In the genomic region with DNA sequence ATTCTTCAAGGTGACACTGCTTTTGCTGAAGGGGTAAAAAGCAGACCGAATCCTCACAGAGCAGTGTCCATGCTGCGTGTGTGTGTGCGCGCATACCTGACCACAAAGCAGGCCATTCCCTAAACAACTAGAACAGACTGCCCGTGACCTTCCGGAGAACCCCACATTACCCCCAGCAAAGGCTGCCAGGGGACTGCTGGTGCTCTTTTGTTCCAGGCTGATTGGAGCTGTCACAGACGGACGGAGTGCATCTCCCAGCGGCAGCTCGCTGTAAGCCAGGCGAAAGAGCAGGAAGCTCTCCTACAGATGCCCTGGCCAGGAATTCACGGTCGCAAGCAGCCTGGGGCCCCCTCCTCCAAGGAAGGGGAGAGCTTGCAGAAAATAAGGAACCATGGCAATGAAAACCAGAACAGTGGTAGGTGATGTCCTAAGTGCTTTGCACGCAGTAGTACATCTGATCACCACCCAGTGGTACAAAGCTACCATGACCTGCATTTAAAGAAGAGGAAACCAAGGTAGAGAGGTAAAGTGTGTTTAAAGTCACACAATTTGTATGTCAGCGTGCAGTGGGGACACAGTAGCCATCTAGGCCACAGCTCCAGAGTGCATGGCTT, we compare ENCODE assay signal across 20 cellular contexts.
"Had no signal": no experiment of that assay in that cellular context is flagged by ENCODE, and none has a peak within 500 bp of the region (broad histone marks: within the 10 kb centered on the region; RNA-seq: fewer than 3 reads in every experiment).

No MANE protein-coding gene starts in this region.

- H3K27ac ChIP-seq: esophagus squamous epithelium, heart right ventricle, left lung, pancreas, sigmoid colon, testis, upper lobe of left lung had no signal

- H3K27me3 Mint-ChIP-seq: activated CD4-positive, alpha-beta T cell treated with anti-CD3 and anti-CD28 coated beads, Interleukin-2, amount 10 ng/mL, durations not matched to agents 24 days and 14 days had no signal

- H3K27me3 ChIP-seq: pancreas, sigmoid colon, testis, upper lobe of left lung had no signal

- H3K4me3 Mint-ChIP-seq: activated CD4-positive, alpha-beta T cell treated with anti-CD3 and anti-CD28 coated beads, Interleukin-2, amount 10 ng/mL, durations not matched to agents 24 days and 14 days; activated CD8-positive, alpha-beta T cell treated with anti-CD3 and anti-CD28 coated beads, Interleukin-2, amount 10 ng/mL, durations not matched to agents 7 days and 5 days; activated naive CD4-positive, alpha-beta T cell treated with anti-CD3 and anti-CD28 coated beads for 36 hours; activated naive CD8-positive, alpha-beta T cell treated with anti-CD3 and anti-CD28 coated beads, Interleukin-2, amount 50 U/mL, for 24 hours; activated T-cell treated with anti-CD3 and anti-CD28 coated beads, Interleukin-2, amount 50 U/mL, for 24 hours; mesothelial cell of epicardium; stimulated activated effector memory CD8-positive, alpha-beta T cell treated with anti-CD3 and anti-CD28 coated beads, Interleukin-12 subunit alpha, Interleukin-12 subunit beta, amount 100 ng/mL, for 72 hours had no signal

- DNase-seq: activated CD4-positive, alpha-beta T cell treated with anti-CD3 and anti-CD28 coated beads, Interleukin-2, amount 10 ng/mL, durations not matched to agents 24 days and 14 days; activated CD8-positive, alpha-beta T cell treated with anti-CD3 and anti-CD28 coated beads, Interleukin-2, amount 10 ng/mL, durations not matched to agents 7 days and 5 days; activated naive CD4-positive, alpha-beta T cell treated with anti-CD3 and anti-CD28 coated beads for 36 hours; activated naive CD8-positive, alpha-beta T cell treated with anti-CD3 and anti-CD28 coated beads, Interleukin-2, amount 50 U/mL, for 24 hours; activated T-cell treated with anti-CD3 and anti-CD28 coated beads, Interleukin-2, amount 50 U/mL, for 24 hours; anterior cingulate cortex; dermis blood vessel endothelial cell; effector memory CD4-positive, alpha-beta T cell; esophagus squamous epithelium; heart right ventricle; islet precursor cell; left lung; pancreas; sigmoid colon; stimulated activated CD4-positive, alpha-beta T cell treated with anti-CD3 and anti-CD28 coated beads, Interleukin-4, amount 100 ng/mL, for 24 hours; T-helper 9 cell; testis had no signal

- FAIRE-seq: pancreas had no signal

- H3K36me3 Mint-ChIP-seq: mesothelial cell of epicardium; stimulated activated effector memory CD8-positive, alpha-beta T cell treated with anti-CD3 and anti-CD28 coated beads, Interleukin-12 subunit alpha, Interleukin-12 subunit beta, amount 100 ng/mL, for 72 hours had no signal

- H3K4me1 ChIP-seq: esophagus squamous epithelium, heart right ventricle, left lung, pancreas, sigmoid colon, upper lobe of left lung had no signal

- H3K9me3 ChIP-seq: esophagus squamous epithelium, heart right ventricle, left lung, pancreas, sigmoid colon, testis, upper lobe of left lung had no signal

- H3K4me1 Mint-ChIP-seq: activated CD4-positive, alpha-beta T cell treated with anti-CD3 and anti-CD28 coated beads, Interleukin-2, amount 10 ng/mL, durations not matched to agents 24 days and 14 days; activated naive CD8-positive, alpha-beta T cell treated with anti-CD3 and anti-CD28 coated beads, Interleukin-2, amount 50 U/mL, for 24 hours; mesothelial cell of epicardium; stimulated activated effector memory CD8-positive, alpha-beta T cell treated with anti-CD3 and anti-CD28 coated beads, Interleukin-12 subunit alpha, Interleukin-12 subunit beta, amount 100 ng/mL, for 72 hours had no signal

- H3K9me3 Mint-ChIP-seq: activated CD4-positive, alpha-beta T cell treated with anti-CD3 and anti-CD28 coated beads, Interleukin-2, amount 10 ng/mL, durations not matched to agents 24 days and 14 days; activated naive CD4-positive, alpha-beta T cell treated with anti-CD3 and anti-CD28 coated beads for 36 hours; activated naive CD8-positive, alpha-beta T cell treated with anti-CD3 and anti-CD28 coated beads, Interleukin-2, amount 50 U/mL, for 24 hours; activated T-cell treated with anti-CD3 and anti-CD28 coated beads, Interleukin-2, amount 50 U/mL, for 24 hours; mesothelial cell of epicardium; stimulated activated effector memory CD8-positive, alpha-beta T cell treated with anti-CD3 and anti-CD28 coated beads, Interleukin-12 subunit alpha, Interleukin-12 subunit beta, amount 100 ng/mL, for 72 hours had no signal

- H3K4me3 ChIP-seq: esophagus squamous epithelium, heart right ventricle, left lung, pancreas, sigmoid colon, testis, upper lobe of left lung had no signal

- H3K27ac Mint-ChIP-seq: activated CD4-positive, alpha-beta T cell treated with anti-CD3 and anti-CD28 coated beads, Interleukin-2, amount 10 ng/mL, durations not matched to agents 24 days and 14 days; activated CD8-positive, alpha-beta T cell treated with anti-CD3 and anti-CD28 coated beads, Interleukin-2, amount 10 ng/mL, durations not matched to agents 7 days and 5 days; activated naive CD4-positive, alpha-beta T cell treated with anti-CD3 and anti-CD28 coated beads for 36 hours; activated naive CD8-positive, alpha-beta T cell treated with anti-CD3 and anti-CD28 coated beads, Interleukin-2, amount 50 U/mL, for 24 hours; activated T-cell treated with anti-CD3 and anti-CD28 coated beads, Interleukin-2, amount 50 U/mL, for 24 hours; mesothelial cell of epicardium; stimulated activated effector memory CD8-positive, alpha-beta T cell treated with anti-CD3 and anti-CD28 coated beads, Interleukin-12 subunit alpha, Interleukin-12 subunit beta, amount 100 ng/mL, for 72 hours had no signal

- ATAC-seq: activated CD8-positive, alpha-beta T cell treated with anti-CD3 and anti-CD28 coated beads, Interleukin-2, amount 10 ng/mL, durations not matched to agents 7 days and 5 days; activated naive CD8-positive, alpha-beta T cell treated with anti-CD3 and anti-CD28 coated beads, Interleukin-2, amount 50 U/mL, for 24 hours; heart right ventricle; left lung; pancreas; stimulated activated effector memory CD8-positive, alpha-beta T cell treated with anti-CD3 and anti-CD28 coated beads, Interleukin-12 subunit alpha, Interleukin-12 subunit beta, amount 100 ng/mL, for 72 hours had no signal

- H3K36me3 ChIP-seq: esophagus squamous epithelium, heart right ventricle, left lung, pancreas, sigmoid colon, upper lobe of left lung had no signal
